8 cellular contexts compared by ENCODE assay signal in genomic region chr9:79611091-79611614, GRCh38. TPM values are rescaled to one million over a fixed set of nuclear protein-coding genes. Genes with fewer than 3 reads are reported as not detected.
DNase-seq lines count a peak whose midpoint lies in the region; ATAC-seq, FAIRE-seq and TF ChIP-seq lines count a peak whose summit lies in the region.

No MANE protein-coding gene starts in this region.

- H3K9me3 Mint-ChIP-seq in immature natural killer cell: no peaks in the 10 kb centered on the region

- no peak overlapping the region for H4K5ac ChIP-seq in H1 (ENCODE audit: insufficient read length, low read depth, low read length)

- H3K79me1 ChIP-seq in H1 (ENCODE audit: low read depth, low read length): peaks cover 5% of the 10 kb centered on the region; the same call in 1 of the 2 replicates

- H2BK5ac ChIP-seq in H1 (ENCODE audit: low read depth, low read length): no peak overlapping the region

- H2AFZ ChIP-seq in Loucy (ENCODE audit: low read length) (no peak overlapping the region), H1 (ENCODE audit: low read length) (no peak overlapping the region)

- no peak overlapping the region for H3K4ac ChIP-seq in H1 (replicated peaks; ENCODE audit: insufficient read length, low read depth, low read length)

- no peak overlapping the region for H3K14ac ChIP-seq in H1 (ENCODE audit: insufficient read length)

- H2BK120ac ChIP-seq in H1 (replicated peaks; ENCODE audit: low read depth, low read length): no peak overlapping the region

- peaks cover 0 to 4% (median 0%) of the 10 kb centered on the region in 3 donors for H3K27me3 Mint-ChIP-seq in immature natural killer cell (ENCODE audit: low read depth in 3 of 3)

- DNase-seq in EL (peak; percentile 99), H1 (ENCODE audit: low read depth in 1 of 2, low spot score in 2 of 2) (no peak), immature natural killer cell (no peak), DMS79 treated with DMSO at 0.1 percent for 48 hours (lab: John Stamatoyannopoulos, UW) (no peak)
- no peak for DNase-seq in activated CD8-positive, alpha-beta memory T cell treated with anti-CD3 and anti-CD28 coated beads for 24 hours

- H3K27ac Mint-ChIP-seq in immature natural killer cell: peak overlapping the region in 1 of 6 donors; percentile 57

- no peak overlapping the region for H2BK20ac ChIP-seq in H1 (ENCODE audit: low read length)

- 0 out of 2 replicates have a peak overlapping the region, but pooled peaks have one; percentile 3 for H3K27ac ChIP-seq in H1 (ENCODE audit: low read depth, low read length)

- TF ChIP-seq POLR2A in H1 (IDR thresholded peaks at IDR 0.05; ENCODE audit: control extremely low read depth in 1 of 2, low read depth in 2 of 2, low read length in 2 of 2): no peak

- no peak overlapping the region for H3K18ac ChIP-seq in H1 (ENCODE audit: extremely low read depth, low read length)

- no peak for TF ChIP-seq RAD21 in H1 (IDR thresholded peaks at IDR 0.05 in 1 of 2, conservative IDR thresholded peaks at IDR 0.05 in 1 of 2; ENCODE audit: low read depth in 2 of 2, low read length in 2 of 2)

- H2BK12ac ChIP-seq in H1 (ENCODE audit: low read depth, low read length): no peak overlapping the region

- ATAC-seq in GM21723 (IDR thresholded peaks at IDR 0.05; ENCODE audit: unreplicated experiment): peak; percentile 95

- no peaks in the 10 kb centered on the region for H3K9me2 ChIP-seq in Loucy (replicated peaks; ENCODE audit: low read depth, low read length)

- no peak overlapping the region for H3K23ac ChIP-seq in H1 (ENCODE audit: insufficient read length)

- no peak overlapping the region for H4K8ac ChIP-seq in H1 (ENCODE audit: extremely low read depth, insufficient read depth, low read length)

- POLR2A ChIA-PET in H1 (lab: Charles Lee; ENCODE audit: partially characterized antibody): interaction anchor here (0.8 to 1.5 kb wide), 4 partner anchors 16 to 39 kb away, joined by 3 to 5 read pairs (median 4); partner anchors contain the start of gene TLE4

- peaks cover 50 to 55% of the 10 kb centered on the region in 2 donors for H3K4me1 Mint-ChIP-seq in immature natural killer cell

- H3K4me1 ChIP-seq in Loucy (ENCODE audit: insufficient read depth, low read length, poor library complexity, severe bottlenecking) (peaks cover 39% of the 10 kb centered on the region), H1 (replicated peaks in 1 of 4; ENCODE audit: control insufficient read depth in 3 of 4, insufficient read depth in 4 of 4, low read length in 3 of 4) (peaks cover 0 to 15% (median 8%) of the 10 kb centered on the region in 4 experiments; a peak in 4 of 7 replicates), skeletal muscle satellite cell (ENCODE audit: control insufficient read depth, insufficient read depth, low read length) (peaks cover 44% of the 10 kb centered on the region)

- TF ChIP-seq EP300 in H1 (IDR thresholded peaks at IDR 0.05; ENCODE audit: borderline replicate concordance in 1 of 2, low read depth in 2 of 2, low read length in 2 of 2): no peak

- no peaks in the 10 kb centered on the region for H3K27me3 ChIP-seq in Loucy (ENCODE audit: insufficient read depth, low read length, poor library complexity, severe bottlenecking)
- H3K27me3 ChIP-seq in H1 (replicated peaks in 1 of 4; ENCODE audit: control insufficient read depth in 3 of 4, extremely low read depth in 1 of 4, insufficient read depth in 3 of 4, low read length in 3 of 4): no peaks in the 10 kb centered on the region
- H3K27me3 ChIP-seq in skeletal muscle satellite cell (ENCODE audit: control insufficient read depth, insufficient read depth, low read length): no peaks in the 10 kb centered on the region

- peaks cover 0 to 3% (median 0%) of the 10 kb centered on the region in 3 donors for H3K36me3 Mint-ChIP-seq in immature natural killer cell

- CTCF ChIA-PET in H1 (lab: Charles Lee; ENCODE audit: partially characterized antibody): interaction anchor here (0.6 to 0.7 kb wide), 2 partner anchors 9 to 11 kb away, joined by 3 read pairs; no protein-coding TSS in a partner anchor

- peak; percentile 7 for FAIRE-seq in H1 (lab: Jason Lieb, UNC)

- no peaks in the 10 kb centered on the region for H3K23me2 ChIP-seq in H1 (ENCODE audit: low read depth, low read length)

- H2AK5ac ChIP-seq in H1 (ENCODE audit: low read depth, low read length): no peak overlapping the region

- H4K20me1 ChIP-seq in Loucy (ENCODE audit: insufficient read depth, low read length, poor library complexity, severe bottlenecking) (peaks cover 19% of the 10 kb centered on the region), H1 (replicated peaks in 1 of 2; ENCODE audit: control insufficient read depth in 1 of 2, insufficient read depth in 2 of 2, low read length in 2 of 2) (peaks cover 0 to 1% of the 10 kb centered on the region in 2 experiments)

- H4K91ac ChIP-seq in H1 (replicated peaks; ENCODE audit: insufficient read length, low read length): no peak overlapping the region

- H3K4me3 ChIP-seq in Loucy (ENCODE audit: low read length, poor library complexity, severe bottlenecking) (no peak overlapping the region), H1 (ENCODE audit: extremely low read depth in 1 of 4, insufficient read depth in 2 of 4, low read depth in 3 of 4, low read length in 4 of 4) (no peak overlapping the region), skeletal muscle satellite cell (ENCODE audit: low read length) (no peak overlapping the region)

- H3F3A ChIP-seq in Loucy (ENCODE audit: low read depth): no peaks in the 10 kb centered on the region

- H3K56ac ChIP-seq in H1 (replicated peaks; ENCODE audit: insufficient read length, low read depth, low read length): no peak overlapping the region

- H3K79me2 ChIP-seq in Loucy (ENCODE audit: insufficient read depth, low read length): peaks cover 87% of the 10 kb centered on the region
- H3K79me2 ChIP-seq in H1 (ENCODE audit: control insufficient read depth in 1 of 2, insufficient read depth in 2 of 2, low read length in 2 of 2): peaks cover 0 to 62% of the 10 kb centered on the region in 2 experiments; a peak in 2 of 4 replicates

- H3K4me2 ChIP-seq in Loucy (ENCODE audit: low read depth, low read length, poor library complexity, severe bottlenecking) (peak overlapping the region; percentile 19), H1 (ENCODE audit: insufficient read depth in 1 of 2, low read depth in 2 of 2, low read length in 2 of 2) (peak overlapping the region in 1 of 2 experiments; percentile 37; a peak in 1 of 4 replicates), skeletal muscle satellite cell (ENCODE audit: low read length) (peak overlapping the region; percentile 51)

- H3K9ac ChIP-seq in Loucy (ENCODE audit: low read depth, low read length, poor library complexity, severe bottlenecking) (no peak overlapping the region), H1 (replicated peaks in 1 of 4; ENCODE audit: extremely low read depth in 1 of 4, low read depth in 3 of 4, low read length in 3 of 4) (no peak overlapping the region), skeletal muscle satellite cell (ENCODE audit: low read depth, low read length) (peak overlapping the region; percentile 28)

- H3K36me3 ChIP-seq in Loucy (ENCODE audit: insufficient read depth, low read length) (peaks cover 4% of the 10 kb centered on the region; the same call in 1 of the 2 replicates), H1 (ENCODE audit: control insufficient read depth in 2 of 4, insufficient read depth in 4 of 4, low read length in 3 of 4) (peaks cover 0 to 1% (median 0%) of the 10 kb centered on the region in 4 experiments; a peak in 2 of 8 replicates), skeletal muscle satellite cell (ENCODE audit: insufficient read depth, low read length) (peaks cover 10% of the 10 kb centered on the region)

- H3K4me3 Mint-ChIP-seq in immature natural killer cell: no peak overlapping the region

- no peak overlapping the region for H2BK15ac ChIP-seq in H1 (ENCODE audit: low read length)

- TF ChIP-seq CTCF in Loucy (conservative IDR thresholded peaks at IDR 0.05; ENCODE audit: low read length) (no peak), H1 (IDR thresholded peaks at IDR 0.05; ENCODE audit: control extremely low read depth in 1 of 3, insufficient read depth in 1 of 3, low read depth in 1 of 3, low read length in 3 of 3) (no peak)

- 63% methylated on average over 1 of the region's 1 CpG; no CpG with 5 or more reads in 1 of the 2 experiments for WGBS in H1 (ENCODE audit: extremely low coverage in 1 of 2, insufficient coverage in 1 of 2, insufficient read length in 1 of 2, insufficient replicate concordance in 2 of 2, low coverage in 1 of 2, low lambda C conversion rate in 2 of 2, missing lambda C conversion rate in 1 of 2), 2 experiments

- H3K9me3 ChIP-seq in Loucy (ENCODE audit: insufficient read depth, low read depth, low read length): no peaks in the 10 kb centered on the region
- no peaks in the 10 kb centered on the region for H3K9me3 ChIP-seq in H1 (ENCODE audit: insufficient read depth in 2 of 2, low read depth in 1 of 2, low read length in 1 of 2)
- no peaks in the 10 kb centered on the region for H3K9me3 ChIP-seq in skeletal muscle satellite cell (replicated peaks; ENCODE audit: low read length)

TF ChIP-seq in H1, 55 proteins besides CTCF, POLR2A, EP300 and RAD21:
- TF ChIP-seq RBBP5 (IDR thresholded peaks at IDR 0.05; ENCODE audit: borderline replicate concordance, low read depth, low read length): no peak

RNA-seq across cellular contexts. Expression of gene TLE4, which starts 39.4 kb away (rescaled TPM):
- total RNA-seq in H1 (2021; fragmentation: NEBNext Ultra II Directional; extraction: Animal tissue kit (Norgen Biotek cat#: 25700)): 36.9 and 39.2 TPM in 2 replicates
- polyA plus RNA-seq in H1 (2011; rRNA removed) (32.4 and 37.2 TPM in 2 replicates), immature natural killer cell (10 to 100 TPM; 38.0 to 41.4 (median 38.1) TPM)
- polyA plus RNA-seq in H1 (2011; cell fraction: cytosol; rRNA removed): 32.6 TPM
- 50.9 TPM for polyA plus RNA-seq in H1 (2011; cell fraction: nucleus; rRNA removed)
- 26.7 to 31.6 TPM (median 27.9 TPM) in 4 replicates for polyA plus RNA-seq in H1 (2012, experiment 1 of 2)
- polyA plus RNA-seq in H1 (2012, experiment 2 of 2): 7.9 TPM
- polyA plus RNA-seq in H1 (2013, experiment 1 of 2): 22.4 TPM
- polyA plus RNA-seq in H1 (2013, experiment 2 of 2): 23.5 TPM
- polyA minus RNA-seq in H1 (2011; rRNA and poly(A)+ RNA removed): 75.3 and 97.5 TPM in 2 replicates
- 50.1 TPM for polyA minus RNA-seq in H1 (2011; cell fraction: cytosol; rRNA and poly(A)+ RNA removed)
- polyA minus RNA-seq in H1 (2011; cell fraction: nucleus; rRNA and poly(A)+ RNA removed): 129 TPM
- total RNA-seq in skeletal muscle satellite cell (2012; rRNA removed): 5.6 and 12.9 TPM in 2 replicates
